In genomic region chr14:92654206-92654901, GRCh38 we compare ENCODE assay signal across 15 cellular contexts.
DNase-seq lines count a peak whose midpoint lies in the region; ATAC-seq and TF ChIP-seq lines count a peak whose summit lies in the region.
"Had no signal": no experiment of that assay in that cellular context is flagged by ENCODE, and none has a peak within 500 bp of the region (broad histone marks: within the 10 kb centered on the region; RNA-seq: fewer than 3 reads in every experiment).

No MANE protein-coding gene starts in this region.

- H3K4me1 Mint-ChIP-seq in activated naive CD4-positive, alpha-beta T cell treated with anti-CD3 and anti-CD28 coated beads for 36 hours (ENCODE audit: low read depth), result peaks cover 76% of the 10 kb centered on the region
- H3K4me1 Mint-ChIP-seq in activated T-cell treated with anti-CD3 and anti-CD28 coated beads, Interleukin-2, amount 50 U/mL, for 72 hours (ENCODE audit: low read depth), result peaks cover 86% of the 10 kb centered on the region

- TF ChIP-seq CTCF in upper lobe of left lung (IDR thresholded peaks at IDR 0.05), result no peak

- H3K9me3 Mint-ChIP-seq in activated naive CD4-positive, alpha-beta T cell treated with anti-CD3 and anti-CD28 coated beads for 36 hours, result no peaks in the 10 kb centered on the region
- no peaks in the 10 kb centered on the region for H3K9me3 Mint-ChIP-seq in activated T-cell treated with anti-CD3 and anti-CD28 coated beads, Interleukin-2, amount 50 U/mL, for 72 hours

- peak overlapping the region; percentile 93 for H3K4me3 Mint-ChIP-seq in activated naive CD4-positive, alpha-beta T cell treated with anti-CD3 and anti-CD28 coated beads for 36 hours
- H3K4me3 Mint-ChIP-seq in activated T-cell treated with anti-CD3 and anti-CD28 coated beads, Interleukin-2, amount 50 U/mL, for 72 hours, result peak overlapping the region; percentile 95 to 98

- 76 to 77% methylated on average over 19 of the region's 19 CpGs for WGBS in upper lobe of left lung, 2 donors

- no peaks in the 10 kb centered on the region for H3K9me3 ChIP-seq in muscle layer of duodenum (ENCODE audit: control insufficient read depth in 1 of 2, low read length in 2 of 2)
- no peaks in the 10 kb centered on the region for H3K9me3 ChIP-seq in upper lobe of left lung
- H3K9me3 ChIP-seq: adrenal gland had no signal

- H3K27me3 ChIP-seq in muscle layer of duodenum (ENCODE audit: low read depth, low read length), result no peaks in the 10 kb centered on the region
- no peaks in the 10 kb centered on the region for H3K27me3 ChIP-seq in upper lobe of left lung
- no peaks in the 10 kb centered on the region for H3K27me3 ChIP-seq in H7 (ENCODE audit: control insufficient read depth, insufficient read depth, low read length)
- H3K27me3 ChIP-seq: adrenal gland had no signal

- peak in 1 of 4 donors; percentile 8 for TF ChIP-seq POLR2A in upper lobe of left lung (IDR thresholded peaks at IDR 0.05)

- DNase-seq in activated naive CD4-positive, alpha-beta T cell treated with anti-CD3 and anti-CD28 coated beads for 36 hours, result no peak
- DNase-seq in activated naive CD4-positive, alpha-beta T cell (lab: John Stamatoyannopoulos, UW), result no peak
- DNase-seq in activated T-cell treated with anti-CD3 and anti-CD28 coated beads, Interleukin-2, amount 50 U/mL, for 72 hours, result no peak
- DNase-seq in upper lobe of left lung (no peak), H7 (no peak), HPDE6-E6E7 (ENCODE audit: extremely low spot score) (no peak)
- DNase-seq: adrenal gland, DMS 273 treated with DMSO at 0.1 percent for 48 hours, left cardiac atrium, NCI-H1105 treated with DMSO at 0.1 percent for 48 hours, NCI-H446 treated with DMSO at 0.1 percent for 48 hours had no signal

- H3K27ac Mint-ChIP-seq in activated naive CD4-positive, alpha-beta T cell treated with anti-CD3 and anti-CD28 coated beads for 36 hours, result peak overlapping the region; percentile 97
- H3K27ac Mint-ChIP-seq in activated T-cell treated with anti-CD3 and anti-CD28 coated beads, Interleukin-2, amount 50 U/mL, for 72 hours, result peak overlapping the region; percentile 84

- TF ChIP-seq EP300 in upper lobe of left lung (IDR thresholded peaks at IDR 0.05), result no peak

- no peaks in the 10 kb centered on the region for H3K27me3 Mint-ChIP-seq in activated naive CD4-positive, alpha-beta T cell treated with anti-CD3 and anti-CD28 coated beads for 36 hours (ENCODE audit: low read depth)
- no peaks in the 10 kb centered on the region for H3K27me3 Mint-ChIP-seq in activated T-cell treated with anti-CD3 and anti-CD28 coated beads, Interleukin-2, amount 50 U/mL, for 72 hours (ENCODE audit: low read depth)

- intact Hi-C loops in activated naive CD4-positive, alpha-beta T cell treated with anti-CD3 and anti-CD28 coated beads for 36 hours (cut with micrococcal nuclease), result loop anchor here (1.0 to 10.0 kb wide), 5 partner anchors 122 to 1310 kb away; partner anchors contain the start of genes CPSF2, NDUFB1 and TRIP11

- no peak for ATAC-seq in activated T-cell treated with anti-CD3 and anti-CD28 coated beads, Interleukin-2, amount 50 U/mL, for 72 hours (replicated peaks in 1 of 2)
- ATAC-seq in upper lobe of left lung (ENCODE audit: low FRiP score in 2 of 2), result no peak
- no peak for ATAC-seq in HG03521 (IDR thresholded peaks at IDR 0.05; ENCODE audit: unreplicated experiment)
- ATAC-seq: esophagus mucosa, left cardiac atrium, sciatic nerve had no signal

- peaks cover 0 to 13% of the 10 kb centered on the region in 2 donors for H3K4me1 ChIP-seq in muscle layer of duodenum (ENCODE audit: control insufficient read depth in 1 of 2, insufficient read depth in 2 of 2, low read length in 2 of 2)
- H3K4me1 ChIP-seq in upper lobe of left lung, result peaks cover 39 to 70% (median 54%) of the 10 kb centered on the region in 4 donors

- CTCF ChIA-PET in activated naive CD4-positive, alpha-beta T cell treated with anti-CD3 and anti-CD28 coated beads for 36 hours (lab: Charles Lee), result interaction anchor here (0.7 to 3.0 kb wide), 9 partner anchors 10 to 95 kb away, joined by 3 to 14 read pairs (median 5); no protein-coding TSS in a partner anchor

- H3K4me3 ChIP-seq in muscle layer of duodenum (ENCODE audit: low read depth in 1 of 2, low read length in 2 of 2) (peak overlapping the region; percentile 45 to 48), upper lobe of left lung (peak overlapping the region in 3 of 4 donors; percentile 29 to 45 (median 44)), H7 (ENCODE audit: insufficient read depth, low read depth, low read length) (no peak overlapping the region)

- peaks cover 12% of the 10 kb centered on the region for H3K36me3 Mint-ChIP-seq in activated naive CD4-positive, alpha-beta T cell treated with anti-CD3 and anti-CD28 coated beads for 36 hours (ENCODE audit: low read depth)
- peaks cover 16 to 32% of the 10 kb centered on the region in 2 donors for H3K36me3 Mint-ChIP-seq in activated T-cell treated with anti-CD3 and anti-CD28 coated beads, Interleukin-2, amount 50 U/mL, for 72 hours (ENCODE audit: insufficient read depth in 2 of 2)

- peaks cover 0 to 21% of the 10 kb centered on the region in 2 donors for H3K36me3 ChIP-seq in muscle layer of duodenum (ENCODE audit: control insufficient read depth in 1 of 2, insufficient read depth in 2 of 2, low read length in 2 of 2)
- peaks cover 0 to 30% (median 4%) of the 10 kb centered on the region in 4 donors for H3K36me3 ChIP-seq in upper lobe of left lung
- no peaks in the 10 kb centered on the region for H3K36me3 ChIP-seq in H7 (replicated peaks; ENCODE audit: control insufficient read depth, insufficient read depth, low read length)
- H3K36me3 ChIP-seq: adrenal gland had no signal

- H3K27ac ChIP-seq in muscle layer of duodenum (ENCODE audit: low read length) (peak overlapping the region; percentile 31), upper lobe of left lung (peak overlapping the region; percentile 48 to 96 (median 90))
